ENCODE assay signal across 19 cellular contexts in genomic region chr2:218855305-218856167, GRCh38. TPM values are rescaled to one million over a fixed set of nuclear protein-coding genes. Genes with fewer than 3 reads are reported as not detected.
DNase-seq lines count a peak whose midpoint lies in the region; ATAC-seq, FAIRE-seq and TF ChIP-seq lines count a peak whose summit lies in the region.
"Had no signal": no experiment of that assay in that cellular context is flagged by ENCODE, and none has a peak within 500 bp of the region (broad histone marks: within the 10 kb centered on the region; RNA-seq: fewer than 3 reads in every experiment).

No MANE protein-coding gene starts in this region.

- TF ChIP-seq POLR2A in H1 (IDR thresholded peaks at IDR 0.05; ENCODE audit: control extremely low read depth in 1 of 2, low read depth in 2 of 2, low read length in 2 of 2) = no peak

- no peaks in the 10 kb centered on the region for H3K9me3 Mint-ChIP-seq in neural progenitor cell
- no peaks in the 10 kb centered on the region for H3K9me3 Mint-ChIP-seq in type B pancreatic cell

- H3K9me3 ChIP-seq in SK-N-SH = no peaks in the 10 kb centered on the region
- H3K9me3 ChIP-seq in H1 (ENCODE audit: insufficient read depth in 2 of 2, low read depth in 1 of 2, low read length in 1 of 2) = no peaks in the 10 kb centered on the region
- H3K9me3 ChIP-seq in neural progenitor cell (ENCODE audit: low read depth) = no peaks in the 10 kb centered on the region

- peaks cover 72% of the 10 kb centered on the region for H3K27me3 Mint-ChIP-seq in neural progenitor cell (ENCODE audit: insufficient read depth, low read depth)
- peaks cover 73% of the 10 kb centered on the region for H3K27me3 Mint-ChIP-seq in type B pancreatic cell

- peak overlapping the region; percentile 20; the same call in 1 of the 2 replicates for H4K8ac ChIP-seq in H1 (ENCODE audit: extremely low read depth, insufficient read depth, low read length)

- H3K4me3 Mint-ChIP-seq in neural progenitor cell (no peak overlapping the region), type B pancreatic cell (peak overlapping the region; percentile 72)

- no peak overlapping the region for H2BK5ac ChIP-seq in H1 (ENCODE audit: low read depth, low read length)

- ATAC-seq in SK-N-SH treated with all-trans-retinoic acid at 6 μM for 48 hours = no peak

- no peak overlapping the region for H2BK15ac ChIP-seq in H1 (ENCODE audit: low read length)

- FAIRE-seq in H1 (lab: Jason Lieb, UNC) = no peak
- FAIRE-seq: GM12892 had no signal

- H2BK12ac ChIP-seq in H1 (ENCODE audit: low read depth, low read length) = no peak overlapping the region

- CTCF ChIA-PET in SK-N-SH (lab: Yijun Ruan, JAX) = interaction anchor here (1.0 to 16.1 kb wide), 14 partner anchors 13 to 302 kb away, joined by 3 to 249 read pairs (median 4); partner anchors contain the start of gene WNT10A
- CTCF ChIA-PET in H1 (lab: Charles Lee; ENCODE audit: partially characterized antibody) = interaction anchor here (0.6 to 3.0 kb wide), 17 partner anchors 9 to 147 kb away, joined by 3 to 35 read pairs (median 4); partner anchors contain the start of gene FEV

- no peaks in the 10 kb centered on the region for H3F3A ChIP-seq in SK-N-SH (replicated peaks; ENCODE audit: insufficient read depth)
- peaks cover 21% of the 10 kb centered on the region for H3F3A ChIP-seq in neural progenitor cell (ENCODE audit: low read depth)

- TF ChIP-seq CTCF in SK-N-SH (IDR thresholded peaks at IDR 0.05) (no peak), H1 (IDR thresholded peaks at IDR 0.05; ENCODE audit: control extremely low read depth in 1 of 3, insufficient read depth in 1 of 3, low read depth in 1 of 3, low read length in 3 of 3) (no peak), neural progenitor cell (IDR thresholded peaks at IDR 0.05) (no peak), type B pancreatic cell (conservative IDR thresholded peaks at IDR 0.05) (no peak)

- H3K79me1 ChIP-seq in H1 (ENCODE audit: low read depth, low read length) = no peaks in the 10 kb centered on the region

- H2BK20ac ChIP-seq in H1 (ENCODE audit: low read length) = 0 out of 2 replicates have a peak overlapping the region, but pooled peaks have one; percentile 18

- H3K4ac ChIP-seq in H1 (replicated peaks; ENCODE audit: insufficient read length, low read depth, low read length) = no peak overlapping the region

- H4K20me1 ChIP-seq in SK-N-SH (ENCODE audit: insufficient read depth) = no peaks in the 10 kb centered on the region
- H4K20me1 ChIP-seq in H1 (replicated peaks in 1 of 2; ENCODE audit: control insufficient read depth in 1 of 2, insufficient read depth in 2 of 2, low read length in 2 of 2) = peaks cover 11 to 12% of the 10 kb centered on the region in 2 experiments
- H4K20me1 ChIP-seq in neural progenitor cell (ENCODE audit: low read depth) = peaks cover 25% of the 10 kb centered on the region

- H2AK5ac ChIP-seq in H1 (ENCODE audit: low read depth, low read length) = peak overlapping the region; percentile 75; the same call in 1 of the 2 replicates

- WGBS in SK-N-SH (ENCODE audit: low lambda C conversion rate) = 91% methylated on average over 13 of the region's 14 CpGs
- 29% methylated on average over 11 of the region's 14 CpGs; no CpG with 5 or more reads in 1 of the 2 experiments for WGBS in H1 (ENCODE audit: extremely low coverage in 1 of 2, insufficient coverage in 1 of 2, insufficient read length in 1 of 2, insufficient replicate concordance in 2 of 2, low coverage in 1 of 2, low lambda C conversion rate in 2 of 2, missing lambda C conversion rate in 1 of 2), 2 experiments

- H2AFZ ChIP-seq in SK-N-SH (ENCODE audit: low read depth) = no peak overlapping the region
- H2AFZ ChIP-seq in H1 (ENCODE audit: low read length) = no peak overlapping the region
- H2AFZ ChIP-seq in neural progenitor cell (replicated peaks) = no peak overlapping the region
- H2AFZ ChIP-seq: PC-9 had no signal

- peak overlapping the region in 1 of 2 experiments; percentile 96; a peak in 2 of 4 replicates for H3K27ac ChIP-seq in SK-N-SH (ENCODE audit: low read depth in 2 of 2, low read length in 1 of 2)
- no peak overlapping the region for H3K27ac ChIP-seq in H1 (ENCODE audit: low read depth, low read length)
- H3K27ac ChIP-seq in neural progenitor cell = no peak overlapping the region
- H3K27ac ChIP-seq: C4-2B, PC-9 had no signal

- H3K9me2 ChIP-seq in SK-N-SH = no peaks in the 10 kb centered on the region

- no peak overlapping the region for H3K9ac ChIP-seq in SK-N-SH
- H3K9ac ChIP-seq in H1 (replicated peaks in 1 of 4; ENCODE audit: extremely low read depth in 1 of 4, low read depth in 3 of 4, low read length in 3 of 4) = no peak overlapping the region
- H3K9ac ChIP-seq in neural progenitor cell = no peak overlapping the region

- H3K36me3 ChIP-seq in SK-N-SH (replicated peaks in 1 of 2; ENCODE audit: control insufficient read depth in 1 of 2, insufficient read depth in 2 of 2, low read length in 1 of 2) = no peaks in the 10 kb centered on the region
- peaks cover 0 to 2% (median 0%) of the 10 kb centered on the region in 4 experiments; a peak in 1 of 8 replicates for H3K36me3 ChIP-seq in H1 (ENCODE audit: control insufficient read depth in 2 of 4, insufficient read depth in 4 of 4, low read length in 3 of 4)
- H3K36me3 ChIP-seq in neural progenitor cell = no peaks in the 10 kb centered on the region

- no peak overlapping the region for H3K4me2 ChIP-seq in SK-N-SH
- peak overlapping the region in 1 of 2 experiments; percentile 41; a peak in 2 of 4 replicates for H3K4me2 ChIP-seq in H1 (ENCODE audit: insufficient read depth in 1 of 2, low read depth in 2 of 2, low read length in 2 of 2)
- no peak overlapping the region for H3K4me2 ChIP-seq in neural progenitor cell
- H3K4me2 ChIP-seq: PC-9 had no signal

- no peak overlapping the region for H4K91ac ChIP-seq in H1 (replicated peaks; ENCODE audit: insufficient read length, low read length)

- POLR2A ChIA-PET in SK-N-SH (lab: Yijun Ruan, JAX) (interaction anchor here (0.6 to 1.6 kb wide), 5 partner anchors 21 to 317 kb away, joined by 3 to 6 read pairs (median 3); no protein-coding TSS in a partner anchor), H1 (lab: Charles Lee; ENCODE audit: partially characterized antibody) (interaction anchor here (0.7 to 1.3 kb wide), 2 partner anchors 9 to 874 kb away, joined by 3 to 4 read pairs; no protein-coding TSS in a partner anchor)

- DNase-seq in SK-N-SH (peak; percentile 48), H1 (ENCODE audit: low read depth in 1 of 2, low spot score in 2 of 2) (no peak), neural progenitor cell (ENCODE audit: low spot score) (peak; percentile 32), type B pancreatic cell (ENCODE audit: extremely low spot score, unreplicated experiment) (no peak), AG08396 (ENCODE audit: low spot score) (no peak), COR-L47 (lab: John Stamatoyannopoulos, UW) (no peak), retina (no peak)
- DNase-seq: 8988T, KG1, NCI-H1092 treated with DMSO at 0.1 percent for 48 hours, NCI-H1694 treated with DMSO at 0.1 percent for 48 hours, NCI-H774, PC-9 had no signal

- H3K27me3 ChIP-seq in SK-N-SH (ENCODE audit: insufficient read depth) (peaks cover 29% of the 10 kb centered on the region), H1 (replicated peaks in 1 of 4; ENCODE audit: control insufficient read depth in 3 of 4, extremely low read depth in 1 of 4, insufficient read depth in 3 of 4, low read length in 3 of 4) (peaks cover 73 to 81% (median 75%) of the 10 kb centered on the region in 4 experiments), neural progenitor cell (peaks cover 94% of the 10 kb centered on the region)

- H3K79me2 ChIP-seq in SK-N-SH (ENCODE audit: insufficient read depth) = no peaks in the 10 kb centered on the region
- no peaks in the 10 kb centered on the region for H3K79me2 ChIP-seq in H1 (ENCODE audit: control insufficient read depth in 1 of 2, insufficient read depth in 2 of 2, low read length in 2 of 2)
- H3K79me2 ChIP-seq in neural progenitor cell (ENCODE audit: low read depth) = no peaks in the 10 kb centered on the region

- TF ChIP-seq EP300 in SK-N-SH (IDR thresholded peaks at IDR 0.05; ENCODE audit: borderline replicate concordance in 1 of 2, low read depth in 1 of 2, low read length in 1 of 2) (no peak), H1 (IDR thresholded peaks at IDR 0.05; ENCODE audit: borderline replicate concordance in 1 of 2, low read depth in 2 of 2, low read length in 2 of 2) (no peak)

- H3K4me1 Mint-ChIP-seq in neural progenitor cell (peaks cover 12% of the 10 kb centered on the region), type B pancreatic cell (ENCODE audit: unreplicated experiment) (peaks cover 40% of the 10 kb centered on the region)

- no peak overlapping the region for H3K14ac ChIP-seq in H1 (ENCODE audit: insufficient read length)

- no peak for TF ChIP-seq RAD21 in SK-N-SH (IDR thresholded peaks at IDR 0.05; ENCODE audit: low read length)
- no peak for TF ChIP-seq RAD21 in H1 (IDR thresholded peaks at IDR 0.05 in 1 of 2, conservative IDR thresholded peaks at IDR 0.05 in 1 of 2; ENCODE audit: low read depth in 2 of 2, low read length in 2 of 2)

- no peak overlapping the region for H3K56ac ChIP-seq in H1 (replicated peaks; ENCODE audit: insufficient read length, low read depth, low read length)

- no peak overlapping the region for H2BK120ac ChIP-seq in H1 (replicated peaks; ENCODE audit: low read depth, low read length)

- peaks cover 5% of the 10 kb centered on the region; the same call in 1 of the 2 replicates for H3K23me2 ChIP-seq in H1 (ENCODE audit: low read depth, low read length)

- H3K18ac ChIP-seq in H1 (ENCODE audit: extremely low read depth, low read length) = no peak overlapping the region

- no peak overlapping the region for H4K5ac ChIP-seq in H1 (ENCODE audit: insufficient read length, low read depth, low read length)

- H3K27ac Mint-ChIP-seq in neural progenitor cell (no peak overlapping the region), type B pancreatic cell (peak overlapping the region; percentile 84)

- H3K4me3 ChIP-seq in SK-N-SH (ENCODE audit: low read depth in 2 of 2, low read length in 1 of 2) (no peak overlapping the region), H1 (ENCODE audit: extremely low read depth in 1 of 4, insufficient read depth in 2 of 4, low read depth in 3 of 4, low read length in 4 of 4) (peak overlapping the region in 1 of 4 experiments; percentile 14; a peak in 2 of 8 replicates), neural progenitor cell (no peak overlapping the region)
- H3K4me3 ChIP-seq: PC-9 had no signal

- H3K36me3 Mint-ChIP-seq in neural progenitor cell (no peaks in the 10 kb centered on the region), type B pancreatic cell (no peaks in the 10 kb centered on the region)

- H3K4me1 ChIP-seq in SK-N-SH (ENCODE audit: control insufficient read depth in 1 of 2, insufficient read depth in 2 of 2, low read depth in 1 of 2, low read length in 1 of 2) (peaks cover 10 to 62% of the 10 kb centered on the region in 2 experiments; a peak in 2 of 4 replicates), H1 (replicated peaks in 1 of 4; ENCODE audit: control insufficient read depth in 3 of 4, insufficient read depth in 4 of 4, low read length in 3 of 4) (peaks cover 16 to 46% (median 24%) of the 10 kb centered on the region in 4 experiments), neural progenitor cell (peaks cover 23% of the 10 kb centered on the region)

- no peak overlapping the region for H3K23ac ChIP-seq in H1 (ENCODE audit: insufficient read length)

RNA-seq across cellular contexts. Expression of gene WNT6, which starts 4.1 kb away (rescaled TPM):
- polyA plus RNA-seq in SK-N-SH (2012; rRNA removed) (0.06 and 0.08 TPM in 2 replicates), H1 (2011; rRNA removed) (not detected in 2 replicates)
- 0.05 and 0.13 TPM in 2 replicates for polyA plus RNA-seq in SK-N-SH (2012; cell fraction: cytosol; rRNA removed)
- polyA plus RNA-seq in SK-N-SH (2012; cell fraction: nucleus; rRNA removed) = 0.23 and 0.30 TPM in 2 replicates
- total RNA-seq in H1 (2021; fragmentation: NEBNext Ultra II Directional; extraction: Animal tissue kit (Norgen Biotek cat#: 25700)) = not detected in 2 replicates
- polyA plus RNA-seq in H1 (2011; cell fraction: cytosol; rRNA removed) = not detected
- polyA plus RNA-seq in H1 (2011; cell fraction: nucleus; rRNA removed) = not detected
- polyA plus RNA-seq in H1 (2012, experiment 1 of 2) = not detected in 4 replicates
- polyA plus RNA-seq in H1 (2012, experiment 2 of 2) = not detected
- polyA plus RNA-seq in H1 (2013, experiment 1 of 2) = not detected
- polyA plus RNA-seq in H1 (2013, experiment 2 of 2) = not detected
- not detected in 2 replicates for polyA minus RNA-seq in H1 (2011; rRNA and poly(A)+ RNA removed)
- not detected for polyA minus RNA-seq in H1 (2011; cell fraction: cytosol; rRNA and poly(A)+ RNA removed)
- polyA minus RNA-seq in H1 (2011; cell fraction: nucleus; rRNA and poly(A)+ RNA removed) = not detected
- total RNA-seq in neural progenitor cell (ENCODE audit: low replicate concordance) (not detected in 2 replicates), type B pancreatic cell (ENCODE audit: low replicate concordance) (24.7 and 123 TPM in 2 replicates)
- total RNA-seq: MCF 10A, NCI-H460 had no signal

RNA-seq across cellular contexts. Expression of gene PRKAG3, which starts 23.9 kb away (rescaled TPM):
- not detected in 2 replicates for polyA plus RNA-seq in SK-N-SH (2012; rRNA removed)
- polyA plus RNA-seq in SK-N-SH (2012; cell fraction: cytosol; rRNA removed) = not detected in 2 replicates
- polyA plus RNA-seq in SK-N-SH (2012; cell fraction: nucleus; rRNA removed) = not detected in 2 replicates
- not detected in 2 replicates for total RNA-seq in H1 (2021; fragmentation: NEBNext Ultra II Directional; extraction: Animal tissue kit (Norgen Biotek cat#: 25700))
- not detected in 2 replicates for polyA plus RNA-seq in H1 (2011; rRNA removed)
- not detected for polyA plus RNA-seq in H1 (2011; cell fraction: cytosol; rRNA removed)
- polyA plus RNA-seq in H1 (2011; cell fraction: nucleus; rRNA removed) = not detected
- not detected in 4 replicates for polyA plus RNA-seq in H1 (2012, experiment 1 of 2)
- polyA plus RNA-seq in H1 (2012, experiment 2 of 2) = not detected
- polyA plus RNA-seq in H1 (2013, experiment 1 of 2) = not detected
- not detected for polyA plus RNA-seq in H1 (2013, experiment 2 of 2)
- not detected in 2 replicates for polyA minus RNA-seq in H1 (2011; rRNA and poly(A)+ RNA removed)
- polyA minus RNA-seq in H1 (2011; cell fraction: cytosol; rRNA and poly(A)+ RNA removed) = not detected
- polyA minus RNA-seq in H1 (2011; cell fraction: nucleus; rRNA and poly(A)+ RNA removed) = not detected
- total RNA-seq in neural progenitor cell (ENCODE audit: low replicate concordance) = not detected in 2 replicates
- not detected in 2 replicates for total RNA-seq in type B pancreatic cell (ENCODE audit: low replicate concordance)
- total RNA-seq: G401, MCF 10A, NCI-H460, PC-9 had no signal

RNA-seq across cellular contexts. Expression of gene WNT10A, which starts 25.1 kb away (rescaled TPM):
- 0.02 TPM in 1 of 2 replicates, not detected in the other for polyA plus RNA-seq in SK-N-SH (2012; rRNA removed)
- 0.01 and 0.05 TPM in 2 replicates for polyA plus RNA-seq in SK-N-SH (2012; cell fraction: cytosol; rRNA removed)
- 0.05 and 0.07 TPM in 2 replicates for polyA plus RNA-seq in SK-N-SH (2012; cell fraction: nucleus; rRNA removed)
- total RNA-seq in H1 (2021; fragmentation: NEBNext Ultra II Directional; extraction: Animal tissue kit (Norgen Biotek cat#: 25700)) = not detected in 2 replicates
- 0.05 TPM in 1 of 2 replicates, not detected in the other for polyA plus RNA-seq in H1 (2011; rRNA removed)
- polyA plus RNA-seq in H1 (2011; cell fraction: cytosol; rRNA removed) = 0.03 TPM
- polyA plus RNA-seq in H1 (2011; cell fraction: nucleus; rRNA removed) = not detected
- polyA plus RNA-seq in H1 (2012, experiment 1 of 2) = not detected in 4 replicates
- not detected for polyA plus RNA-seq in H1 (2012, experiment 2 of 2)
- not detected for polyA plus RNA-seq in H1 (2013, experiment 1 of 2)
- not detected for polyA plus RNA-seq in H1 (2013, experiment 2 of 2)
- polyA minus RNA-seq in H1 (2011; rRNA and poly(A)+ RNA removed) = not detected in 2 replicates
- not detected for polyA minus RNA-seq in H1 (2011; cell fraction: cytosol; rRNA and poly(A)+ RNA removed)
- 0.20 TPM for polyA minus RNA-seq in H1 (2011; cell fraction: nucleus; rRNA and poly(A)+ RNA removed)
- total RNA-seq in neural progenitor cell (ENCODE audit: low replicate concordance) = not detected in 2 replicates
- total RNA-seq in type B pancreatic cell (ENCODE audit: low replicate concordance) = 5.5 and 31.8 TPM in 2 replicates
- total RNA-seq: MCF 10A, NCI-H460 had no signal

Comparison
In these comparisons a context has a peak if more than half of its experiments do, and no peak if none do; other contexts are left out.
1. DNase-seq: peak in SK-N-SH (single experiment) and neural progenitor cell (single experiment); none in H1 (0 of 2), type B pancreatic cell (single experiment), AG08396 (single experiment), COR-L47 (single experiment) and retina (single experiment).
2. RNA of gene WNT6, which starts 4.1 kb away (total RNA-seq): 24.7 to 123 TPM in type B pancreatic cell; not detected in H1 and not detected in neural progenitor cell; every median in the first group is over 10 times any median in the second.